ENCODE assay signal across 21 cellular contexts in genomic region chr2:13858626-13859025, GRCh38.
A peak's percentile ranks its signal among the peaks of the same experiment; 100 is the strongest.
DNase-seq lines count a peak whose midpoint lies in the region; ATAC-seq and TF ChIP-seq lines count a peak whose summit lies in the region.
"Had no signal": no experiment of that assay in that cellular context is flagged by ENCODE, and none has a peak within 500 bp of the region (broad histone marks: within the 10 kb centered on the region; RNA-seq: fewer than 3 reads in every experiment).

No MANE protein-coding gene starts in this region.

- H3K36me3 ChIP-seq in GM23248 (ENCODE audit: low read depth), result no peaks in the 10 kb centered on the region
- no peaks in the 10 kb centered on the region for H3K36me3 ChIP-seq in PC-3 (ENCODE audit: low read depth, low read length)
- H3K36me3 ChIP-seq: sigmoid colon, uterus had no signal

- H3K9me3 ChIP-seq in GM23248 (ENCODE audit: low read depth), result no peaks in the 10 kb centered on the region
- H3K9me3 ChIP-seq in PC-3 (ENCODE audit: low read length), result no peaks in the 10 kb centered on the region
- H3K9me3 ChIP-seq: sigmoid colon, uterus had no signal

- H2AFZ ChIP-seq in GM23248 (peak overlapping the region; percentile 74), PC-3 (ENCODE audit: low read length) (peak overlapping the region; percentile 29)

- peaks cover 12% of the 10 kb centered on the region for H3K4me1 ChIP-seq in GM23248 (ENCODE audit: insufficient read depth)
- no peaks in the 10 kb centered on the region for H3K4me1 ChIP-seq in PC-3 (ENCODE audit: insufficient read depth, low read length)
- H3K4me1 ChIP-seq: sigmoid colon, uterus had no signal

- H3K27ac ChIP-seq in GM23248 (peak overlapping the region; percentile 80), PC-3 (ENCODE audit: low read length) (no peak overlapping the region)
- H3K27ac ChIP-seq: sigmoid colon, uterus had no signal

- POLR2A ChIA-PET in PC-3 (lab: Charles Lee; ENCODE audit: unreplicated experiment), result no interaction called here

- no TSS peak for BruUV-seq in PC-3 (replicated peaks; lab: Mats Ljungman, UMichigan)

- H3K4me2 ChIP-seq in GM23248 (ENCODE audit: unreplicated experiment) (peak overlapping the region; percentile 71), PC-3 (ENCODE audit: low read length) (peak overlapping the region; percentile 20)

- H3F3A ChIP-seq in GM23248 (ENCODE audit: insufficient read depth) (peaks cover 8% of the 10 kb centered on the region; the same call in 1 of the 2 replicates), PC-3 (ENCODE audit: low read length, unreplicated experiment) (no peaks in the 10 kb centered on the region)

- no peak for ATAC-seq in PC-3
- no peak for ATAC-seq in stimulated activated naive CD8-positive, alpha-beta T cell treated with anti-CD3 and anti-CD28 coated beads, Interleukin-15, Interleukin-2, amounts not matched to agents 100 U/mL and 50 U/mL, for 24 hours
- ATAC-seq: activated T-cell treated with anti-CD3 and anti-CD28 coated beads, Interleukin-2, amount 50 U/mL, for 4 hours; T-cell had no signal

- no peak for TF ChIP-seq CTCF in PC-3 (conservative IDR thresholded peaks at IDR 0.05; ENCODE audit: low read depth, low read length)
- no peak for TF ChIP-seq CTCF in epithelial cell of esophagus (IDR thresholded peaks at IDR 0.05; ENCODE audit: insufficient read depth, low read depth, low read length, missing control alignments)

- CTCF ChIA-PET in PC-3 (lab: Charles Lee), result no interaction called here

- WGBS in GM23248 (ENCODE audit: low coverage in 1 of 2, low lambda C conversion rate in 2 of 2, missing lambda C conversion rate in 2 of 2), 2 experiments, result 5 to 9% methylated on average over 6 of the region's 6 CpGs

- H4K20me1 ChIP-seq in GM23248 (ENCODE audit: insufficient read depth) (no peaks in the 10 kb centered on the region), PC-3 (ENCODE audit: low read length) (no peaks in the 10 kb centered on the region)

- H3K9ac ChIP-seq in GM23248, result peak overlapping the region; percentile 74
- H3K9ac ChIP-seq in PC-3 (ENCODE audit: low read length), result no peak overlapping the region

- H3K79me2 ChIP-seq in GM23248 (ENCODE audit: insufficient read depth) (no peaks in the 10 kb centered on the region), PC-3 (ENCODE audit: low read length) (no peaks in the 10 kb centered on the region)

- H3K27me3 ChIP-seq in GM23248 (replicated peaks; ENCODE audit: insufficient read depth) (no peaks in the 10 kb centered on the region), PC-3 (ENCODE audit: low read length) (no peaks in the 10 kb centered on the region)
- H3K27me3 ChIP-seq: sigmoid colon, uterus had no signal

- H3K4me3 ChIP-seq in GM23248 (peak overlapping the region; percentile 65), PC-3 (ENCODE audit: low read length) (peak overlapping the region; percentile 7; the same call in 1 of the 2 replicates), epithelial cell of esophagus (ENCODE audit: low read length) (no peak overlapping the region)
- H3K4me3 ChIP-seq: sigmoid colon, uterus had no signal

- intact Hi-C loops in PC-3 (cut with micrococcal nuclease), result no loop called here

- DNase-seq in GM23248 (peak; percentile 86), PC-3 (peak; percentile 48), epithelial cell of esophagus (ENCODE audit: low read depth) (peak; percentile 18), stromal cell of bone marrow (ENCODE audit: low read depth) (peak; percentile 65), NCI-H2227 treated with DMSO at 0.1 percent for 48 hours (lab: John Stamatoyannopoulos, UW) (no peak), NCI-H187 treated with DMSO at 0.1 percent for 48 hours (lab: John Stamatoyannopoulos, UW) (no peak)
- DNase-seq in stimulated activated naive CD8-positive, alpha-beta T cell treated with anti-CD3 and anti-CD28 coated beads, Interleukin-15, Interleukin-2, amounts not matched to agents 100 U/mL and 50 U/mL, for 24 hours, result no peak
- DNase-seq: activated CD4-positive, CD25-positive, alpha-beta regulatory T cell treated with anti-CD3 and anti-CD28 coated beads, Interleukin-2, amount 50 U/mL, for 72 hours; activated CD8-positive, alpha-beta memory T cell treated with anti-CD3 and anti-CD28 coated beads for 24 hours; activated naive CD4-positive, alpha-beta T cell; activated T-cell treated with anti-CD3 and anti-CD28 coated beads, Interleukin-2, amount 50 U/mL, for 4 hours; caudate nucleus; dermis blood vessel endothelial cell; hippocampal formation; NCI-H1436; NCI-H526; posterior cingulate gyrus; SHP77 treated with DMSO at 0.1 percent for 48 hours; sigmoid colon; T-cell; uterus had no signal

- in situ Hi-C loops in GM23248 (cut with MboI), result no loop called here

- H3K9me2 ChIP-seq in GM23248 (ENCODE audit: insufficient read depth) (no peaks in the 10 kb centered on the region), PC-3 (replicated peaks; ENCODE audit: low read length) (no peaks in the 10 kb centered on the region)

Comparison
In these comparisons a context has a peak if more than half of its experiments do, and no peak if none do; other contexts are left out.
1. DNase-seq: peak in GM23248 (single experiment), PC-3 (single experiment), epithelial cell of esophagus (single experiment) and stromal cell of bone marrow (single experiment); none in NCI-H2227 treated with DMSO at 0.1 percent for 48 hours (single experiment), NCI-H187 treated with DMSO at 0.1 percent for 48 hours (single experiment) and stimulated activated naive CD8-positive, alpha-beta T cell treated with anti-CD3 and anti-CD28 coated beads, Interleukin-15, Interleukin-2, amounts not matched to agents 100 U/mL and 50 U/mL, for 24 hours (single experiment).